ENCODE assay signal across 2 cellular contexts in the genomic region with DNA sequence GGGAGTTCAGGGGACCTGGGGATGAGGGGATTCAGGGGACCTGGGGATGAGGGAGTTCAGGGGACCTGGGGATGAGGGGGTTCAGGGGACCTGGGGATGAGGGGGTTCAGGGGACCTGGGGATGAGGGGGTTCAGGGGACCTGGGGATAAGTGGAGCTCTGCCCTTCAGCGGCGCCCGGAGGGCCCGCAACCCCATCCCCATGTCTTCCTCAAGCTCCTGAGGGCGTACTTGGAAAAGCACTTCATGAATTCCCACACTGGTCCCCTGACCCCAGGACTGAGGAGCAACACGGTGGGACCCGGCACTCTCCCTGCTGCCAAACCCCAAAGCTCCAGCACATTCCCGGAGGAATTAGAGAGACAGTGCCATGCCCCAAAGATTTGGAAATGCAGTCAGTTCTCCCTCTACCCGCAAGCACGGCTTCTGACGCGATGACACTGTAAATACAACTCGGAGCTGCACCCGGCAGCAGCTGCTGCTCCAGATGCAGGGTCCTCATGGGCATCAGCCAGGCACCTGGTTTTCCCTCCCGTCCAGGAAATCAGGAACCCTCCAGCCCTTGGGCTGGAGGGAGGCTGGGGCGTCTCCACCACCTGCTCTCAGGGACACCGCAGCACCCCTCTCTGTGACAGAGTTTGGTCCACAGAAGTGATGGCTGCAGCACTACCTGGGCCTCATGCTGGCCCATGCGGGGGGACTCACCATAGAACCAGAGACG.
TF ChIP-seq lines count a peak whose summit lies in the region.

No MANE protein-coding gene starts in this region.

TF ChIP-seq in SK-N-SH, 30 proteins besides CTCF, POLR2A, EP300 and RAD21 (continued from another document):
- TF ChIP-seq, protein P1, sequence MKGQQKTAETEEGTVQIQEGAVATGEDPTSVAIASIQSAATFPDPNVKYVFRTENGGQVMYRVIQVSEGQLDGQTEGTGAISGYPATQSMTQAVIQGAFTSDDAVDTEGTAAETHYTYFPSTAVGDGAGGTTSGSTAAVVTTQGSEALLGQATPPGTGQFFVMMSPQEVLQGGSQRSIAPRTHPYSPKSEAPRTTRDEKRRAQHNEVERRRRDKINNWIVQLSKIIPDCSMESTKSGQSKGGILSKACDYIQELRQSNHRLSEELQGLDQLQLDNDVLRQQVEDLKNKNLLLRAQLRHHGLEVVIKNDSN (IDR thresholded peaks at IDR 0.05; ENCODE audit: borderline replicate concordance, low read depth) = no peak
- TF ChIP-seq FOXJ3 (CRISPR knock-in tag; IDR thresholded peaks at IDR 0.05) (no peak), NRF1 (IDR thresholded peaks at IDR 0.05; ENCODE audit: low read depth, low read length) (no peak), MXI1 (IDR thresholded peaks at IDR 0.05; ENCODE audit: low read depth, low read length) (no peak), EZH2phosphoT487 (IDR thresholded peaks at IDR 0.05; ENCODE audit: borderline replicate concordance, low read depth) (no peak), RCOR1 (IDR thresholded peaks at IDR 0.05; ENCODE audit: low read length) (no peak)

TF ChIP-seq in SK-N-SH treated with all-trans-retinoic acid at 6 μM for 48 hours, 23 proteins besides CTCF, POLR2A, EP300 and RAD21 (continued from another document):
- TF ChIP-seq ZNF565 (CRISPR knock-in tag; conservative IDR thresholded peaks at IDR 0.05; ENCODE audit: low read depth) = no peak
- TF ChIP-seq, protein P2, sequence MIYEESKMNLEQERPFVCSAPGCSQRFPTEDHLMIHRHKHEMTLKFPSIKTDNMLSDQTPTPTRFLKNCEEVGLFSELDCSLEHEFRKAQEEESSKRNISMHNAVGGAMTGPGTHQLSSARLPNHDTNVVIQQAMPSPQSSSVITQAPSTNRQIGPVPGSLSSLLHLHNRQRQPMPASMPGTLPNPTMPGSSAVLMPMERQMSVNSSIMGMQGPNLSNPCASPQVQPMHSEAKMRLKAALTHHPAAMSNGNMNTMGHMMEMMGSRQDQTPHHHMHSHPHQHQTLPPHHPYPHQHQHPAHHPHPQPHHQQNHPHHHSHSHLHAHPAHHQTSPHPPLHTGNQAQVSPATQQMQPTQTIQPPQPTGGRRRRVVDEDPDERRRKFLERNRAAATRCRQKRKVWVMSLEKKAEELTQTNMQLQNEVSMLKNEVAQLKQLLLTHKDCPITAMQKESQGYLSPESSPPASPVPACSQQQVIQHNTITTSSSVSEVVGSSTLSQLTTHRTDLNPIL (CRISPR knock-in tag; IDR thresholded peaks at IDR 0.05; ENCODE audit: low read depth) = no peak
- no peak for TF ChIP-seq ISL1 (CRISPR knock-in tag; IDR thresholded peaks at IDR 0.05)
- TF ChIP-seq, protein P3, sequence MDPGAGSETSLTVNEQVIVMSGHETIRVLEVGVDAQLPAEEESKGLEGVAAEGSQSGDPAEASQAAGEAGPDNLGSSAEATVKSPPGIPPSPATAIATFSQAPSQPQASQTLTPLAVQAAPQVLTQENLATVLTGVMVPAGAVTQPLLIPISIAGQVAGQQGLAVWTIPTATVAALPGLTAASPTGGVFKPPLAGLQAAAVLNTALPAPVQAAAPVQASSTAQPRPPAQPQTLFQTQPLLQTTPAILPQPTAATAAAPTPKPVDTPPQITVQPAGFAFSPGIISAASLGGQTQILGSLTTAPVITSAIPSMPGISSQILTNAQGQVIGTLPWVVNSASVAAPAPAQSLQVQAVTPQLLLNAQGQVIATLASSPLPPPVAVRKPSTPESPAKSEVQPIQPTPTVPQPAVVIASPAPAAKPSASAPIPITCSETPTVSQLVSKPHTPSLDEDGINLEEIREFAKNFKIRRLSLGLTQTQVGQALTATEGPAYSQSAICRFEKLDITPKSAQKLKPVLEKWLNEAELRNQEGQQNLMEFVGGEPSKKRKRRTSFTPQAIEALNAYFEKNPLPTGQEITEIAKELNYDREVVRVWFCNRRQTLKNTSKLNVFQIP (CRISPR knock-in tag; IDR thresholded peaks at IDR 0.05; ENCODE audit: borderline replicate concordance, low read depth) = no peak
- TF ChIP-seq TCF4 (CRISPR knock-in tag; IDR thresholded peaks at IDR 0.05; ENCODE audit: borderline replicate concordance) = no peak
- no peak for TF ChIP-seq ZNF8 (CRISPR knock-in tag; IDR thresholded peaks at IDR 0.05)
- TF ChIP-seq PPARA (CRISPR knock-in tag; IDR thresholded peaks at IDR 0.05; ENCODE audit: borderline replicate concordance) = no peak
- TF ChIP-seq, protein P4, sequence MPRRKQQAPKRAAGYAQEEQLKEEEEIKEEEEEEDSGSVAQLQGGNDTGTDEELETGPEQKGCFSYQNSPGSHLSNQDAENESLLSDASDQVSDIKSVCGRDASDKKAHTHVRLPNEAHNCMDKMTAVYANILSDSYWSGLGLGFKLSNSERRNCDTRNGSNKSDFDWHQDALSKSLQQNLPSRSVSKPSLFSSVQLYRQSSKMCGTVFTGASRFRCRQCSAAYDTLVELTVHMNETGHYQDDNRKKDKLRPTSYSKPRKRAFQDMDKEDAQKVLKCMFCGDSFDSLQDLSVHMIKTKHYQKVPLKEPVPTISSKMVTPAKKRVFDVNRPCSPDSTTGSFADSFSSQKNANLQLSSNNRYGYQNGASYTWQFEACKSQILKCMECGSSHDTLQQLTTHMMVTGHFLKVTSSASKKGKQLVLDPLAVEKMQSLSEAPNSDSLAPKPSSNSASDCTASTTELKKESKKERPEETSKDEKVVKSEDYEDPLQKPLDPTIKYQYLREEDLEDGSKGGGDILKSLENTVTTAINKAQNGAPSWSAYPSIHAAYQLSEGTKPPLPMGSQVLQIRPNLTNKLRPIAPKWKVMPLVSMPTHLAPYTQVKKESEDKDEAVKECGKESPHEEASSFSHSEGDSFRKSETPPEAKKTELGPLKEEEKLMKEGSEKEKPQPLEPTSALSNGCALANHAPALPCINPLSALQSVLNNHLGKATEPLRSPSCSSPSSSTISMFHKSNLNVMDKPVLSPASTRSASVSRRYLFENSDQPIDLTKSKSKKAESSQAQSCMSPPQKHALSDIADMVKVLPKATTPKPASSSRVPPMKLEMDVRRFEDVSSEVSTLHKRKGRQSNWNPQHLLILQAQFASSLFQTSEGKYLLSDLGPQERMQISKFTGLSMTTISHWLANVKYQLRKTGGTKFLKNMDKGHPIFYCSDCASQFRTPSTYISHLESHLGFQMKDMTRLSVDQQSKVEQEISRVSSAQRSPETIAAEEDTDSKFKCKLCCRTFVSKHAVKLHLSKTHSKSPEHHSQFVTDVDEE (CRISPR knock-in tag; IDR thresholded peaks at IDR 0.05) = no peak
- no peak for TF ChIP-seq SNAI2 (CRISPR knock-in tag; IDR thresholded peaks at IDR 0.05)
- no peak for TF ChIP-seq OSR1 (CRISPR knock-in tag; IDR thresholded peaks at IDR 0.05)
- no peak for TF ChIP-seq ZNF70 (CRISPR knock-in tag; IDR thresholded peaks at IDR 0.05)
- TF ChIP-seq, protein P5, sequence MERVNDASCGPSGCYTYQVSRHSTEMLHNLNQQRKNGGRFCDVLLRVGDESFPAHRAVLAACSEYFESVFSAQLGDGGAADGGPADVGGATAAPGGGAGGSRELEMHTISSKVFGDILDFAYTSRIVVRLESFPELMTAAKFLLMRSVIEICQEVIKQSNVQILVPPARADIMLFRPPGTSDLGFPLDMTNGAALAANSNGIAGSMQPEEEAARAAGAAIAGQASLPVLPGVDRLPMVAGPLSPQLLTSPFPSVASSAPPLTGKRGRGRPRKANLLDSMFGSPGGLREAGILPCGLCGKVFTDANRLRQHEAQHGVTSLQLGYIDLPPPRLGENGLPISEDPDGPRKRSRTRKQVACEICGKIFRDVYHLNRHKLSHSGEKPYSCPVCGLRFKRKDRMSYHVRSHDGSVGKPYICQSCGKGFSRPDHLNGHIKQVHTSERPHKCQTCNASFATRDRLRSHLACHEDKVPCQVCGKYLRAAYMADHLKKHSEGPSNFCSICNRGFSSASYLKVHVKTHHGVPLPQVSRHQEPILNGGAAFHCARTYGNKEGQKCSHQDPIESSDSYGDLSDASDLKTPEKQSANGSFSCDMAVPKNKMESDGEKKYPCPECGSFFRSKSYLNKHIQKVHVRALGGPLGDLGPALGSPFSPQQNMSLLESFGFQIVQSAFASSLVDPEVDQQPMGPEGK (CRISPR knock-in tag; IDR thresholded peaks at IDR 0.05; ENCODE audit: borderline replicate concordance) = no peak
- TF ChIP-seq RARB (CRISPR knock-in tag; IDR thresholded peaks at IDR 0.05) = no peak
- no peak for TF ChIP-seq ESRRG (CRISPR knock-in tag; IDR thresholded peaks at IDR 0.05)
- TF ChIP-seq, protein P6, sequence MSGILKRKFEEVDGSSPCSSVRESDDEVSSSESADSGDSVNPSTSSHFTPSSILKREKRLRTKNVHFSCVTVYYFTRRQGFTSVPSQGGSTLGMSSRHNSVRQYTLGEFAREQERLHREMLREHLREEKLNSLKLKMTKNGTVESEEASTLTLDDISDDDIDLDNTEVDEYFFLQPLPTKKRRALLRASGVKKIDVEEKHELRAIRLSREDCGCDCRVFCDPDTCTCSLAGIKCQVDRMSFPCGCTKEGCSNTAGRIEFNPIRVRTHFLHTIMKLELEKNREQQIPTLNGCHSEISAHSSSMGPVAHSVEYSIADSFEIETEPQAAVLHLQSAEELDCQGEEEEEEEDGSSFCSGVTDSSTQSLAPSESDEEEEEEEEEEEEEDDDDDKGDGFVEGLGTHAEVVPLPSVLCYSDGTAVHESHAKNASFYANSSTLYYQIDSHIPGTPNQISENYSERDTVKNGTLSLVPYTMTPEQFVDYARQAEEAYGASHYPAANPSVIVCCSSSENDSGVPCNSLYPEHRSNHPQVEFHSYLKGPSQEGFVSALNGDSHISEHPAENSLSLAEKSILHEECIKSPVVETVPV (CRISPR knock-in tag; IDR thresholded peaks at IDR 0.05) = no peak
